ENCODE assay signal across 13 cellular contexts in the genomic region with DNA sequence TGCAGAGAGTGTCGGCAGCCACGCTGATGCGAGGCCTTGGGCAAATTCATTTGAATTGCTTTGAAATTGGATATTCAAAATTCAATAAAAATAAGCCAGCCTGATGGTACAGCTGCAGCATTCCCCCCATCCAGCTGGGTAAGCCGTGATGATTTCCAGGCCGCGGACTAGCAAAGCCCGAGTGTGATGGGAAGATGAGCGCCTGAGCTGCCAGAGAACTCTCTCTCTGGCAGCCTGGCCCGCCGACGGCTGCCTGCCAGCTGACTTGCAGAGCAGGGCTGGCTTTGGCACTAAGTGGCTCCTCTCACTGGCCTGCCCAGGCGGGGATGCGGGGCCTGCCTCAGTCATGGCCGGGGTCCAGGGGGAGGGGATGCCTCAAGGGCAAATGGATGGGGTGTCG.
DNase-seq lines count a peak whose midpoint lies in the region; ATAC-seq and TF ChIP-seq lines count a peak whose summit lies in the region.
"Had no signal": no experiment of that assay in that cellular context is flagged by ENCODE, and none has a peak within 500 bp of the region (broad histone marks: within the 10 kb centered on the region; RNA-seq: fewer than 3 reads in every experiment).

No MANE protein-coding gene starts in this region.

- H3K4me3 ChIP-seq in dorsolateral prefrontal cortex, result peak overlapping the region in 20 of 59 donors; percentile 0 to 44 (median 21)
- H3K4me3 ChIP-seq: upper lobe of left lung had no signal

- H3K27ac ChIP-seq in dorsolateral prefrontal cortex (peak overlapping the region in 6 of 59 donors; percentile 2 to 51 (median 13)), substantia nigra (ENCODE audit: low read depth, low read length, poor library complexity, severe bottlenecking) (no peak overlapping the region)
- H3K27ac ChIP-seq: upper lobe of left lung had no signal

- no peaks in the 10 kb centered on the region for H3K27me3 ChIP-seq in dorsolateral prefrontal cortex
- H3K27me3 ChIP-seq: upper lobe of left lung had no signal

- peak in 3 of 56 donors; percentile 9 to 22 (median 10) for TF ChIP-seq CTCF in dorsolateral prefrontal cortex (IDR thresholded peaks at IDR 0.05 in 54 of 56, conservative IDR thresholded peaks at IDR 0.05 in 2 of 56; ENCODE audit: low read depth in 1 of 56, partially characterized antibody in 56 of 56)

- intact Hi-C loops in dorsolateral prefrontal cortex (cut with DNase I), result loop anchor here (5.0 to 10.0 kb wide), 2 partner anchors 298 to 301 kb away; no protein-coding TSS in a partner anchor

- ATAC-seq in HG02610 (IDR thresholded peaks at IDR 0.05; ENCODE audit: unreplicated experiment), result no peak

- peak; percentile 90 to 93 for DNase-seq in NCI-H2081 (lab: John Stamatoyannopoulos, UW)
- DNase-seq in NCI-H2081 treated with DMSO at 0.1 percent for 48 hours (lab: John Stamatoyannopoulos, UW), result no peak
- peak; percentile 31 to 77 (median 58) for DNase-seq in dorsolateral prefrontal cortex
- peak; percentile 57 for DNase-seq in left kidney (ENCODE audit: low read depth, low spot score)
- peak in 47 of 49 donors; percentile 5 to 82 (median 50) for DNase-seq in substantia nigra (lab: John Stamatoyannopoulos, UW)
- DNase-seq in GF-D8 (lab: John Stamatoyannopoulos, UW), result no peak
- no peak for DNase-seq in NCI-H1436 (lab: John Stamatoyannopoulos, UW)
- DNase-seq: activated CD4-positive, alpha-beta T cell treated with anti-CD3 and anti-CD28 coated beads, Interleukin-2, amount 10 ng/mL, durations not matched to agents 24 days and 14 days; activated T-cell treated with anti-CD3 and anti-CD28 coated beads, Interleukin-2, amount 50 U/mL, for 48 hours; aorta; NCI-H1436 treated with DMSO at 0.1 percent for 48 hours had no signal

Comparison
In these comparisons a context has a peak if more than half of its experiments do, and no peak if none do; other contexts are left out.
1. DNase-seq: peak in NCI-H2081 (2 of 2), dorsolateral prefrontal cortex (10 of 10), left kidney (single experiment) and substantia nigra (47 of 49); none in NCI-H2081 treated with DMSO at 0.1 percent for 48 hours (single experiment), GF-D8 (single experiment) and NCI-H1436 (single experiment).